ENCODE assay signal across 19 cellular contexts in genomic region chr5:120630550-120630949, GRCh38.
"Had no signal": no experiment of that assay in that cellular context is flagged by ENCODE, and none has a peak within 500 bp of the region (broad histone marks: within the 10 kb centered on the region; RNA-seq: fewer than 3 reads in every experiment).

No MANE protein-coding gene starts in this region.

- DNase-seq: activated CD4-positive, alpha-beta memory T cell treated with anti-CD3 and anti-CD28 coated beads, Interleukin-2, amount 10 ng/mL, durations not matched to agents 7 days and 5 days; activated CD4-positive, alpha-beta T cell treated with anti-CD3 and anti-CD28 coated beads for 36 hours; activated CD4-positive, alpha-beta T cell treated with anti-CD3 and anti-CD28 coated beads, Interleukin-2, amount 50 U/mL, for 1 hour; activated gamma-delta T cell treated with Interleukin-2 at 50 U/mL for 16 hours; activated naive CD4-positive, alpha-beta T cell treated with anti-CD3 and anti-CD28 coated beads, Interleukin-2, amount 10 ng/mL, durations not matched to agents 7 days and 5 days; activated naive CD8-positive, alpha-beta T cell treated with anti-CD3 and anti-CD28 coated beads, Interleukin-2, amount 10 ng/mL, durations not matched to agents 7 days and 5 days; activated T-cell treated with anti-CD3 and anti-CD28 coated beads, Interleukin-2, amount 50 U/mL, for 72 hours; adrenal gland; anterior cingulate cortex; caudate nucleus; MG63; NCI-H1105; NCI-H1436; NCI-H1694 treated with DMSO at 0.1 percent for 48 hours; NCI-H2081; NCI-H510A treated with DMSO at 0.1 percent for 48 hours; Peyer's patch; Right ventricle myocardium superior; T-helper 1 cell had no signal

- ATAC-seq: activated CD4-positive, alpha-beta T cell treated with anti-CD3 and anti-CD28 coated beads for 36 hours; activated T-cell treated with anti-CD3 and anti-CD28 coated beads, Interleukin-2, amount 50 U/mL, for 72 hours had no signal
